Comparison of ENCODE assay signal across 25 cellular contexts in the genomic region with DNA sequence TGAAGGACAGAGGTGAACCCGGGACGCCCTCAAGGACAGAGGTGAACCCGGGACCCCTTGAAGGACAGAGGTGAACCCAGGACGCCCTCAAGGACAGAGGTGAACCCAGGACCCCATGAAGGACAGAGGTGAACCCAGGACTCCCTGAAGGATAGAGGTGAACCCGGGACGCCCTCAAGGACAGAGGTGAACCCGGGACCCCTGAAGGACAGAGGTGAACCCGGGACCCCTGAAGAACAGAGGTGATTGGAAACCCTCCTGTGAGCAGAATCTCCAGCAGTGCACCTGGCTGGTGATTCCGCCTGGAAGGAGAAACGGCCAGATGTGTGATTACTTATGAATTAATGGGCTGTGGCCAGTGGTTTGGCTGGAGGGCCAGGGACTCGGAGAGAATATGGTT.
"Had no signal": no experiment of that assay in that cellular context is flagged by ENCODE, and none has a peak within 500 bp of the region (broad histone marks: within the 10 kb centered on the region; RNA-seq: fewer than 3 reads in every experiment).

No MANE protein-coding gene starts in this region.

- H3K9me3 ChIP-seq: gastrocnemius medialis had no signal

- H3K36me3 ChIP-seq: brain microvascular endothelial cell, gastrocnemius medialis had no signal

- H3K4me1 ChIP-seq: foreskin keratinocyte, gastrocnemius medialis had no signal

- ATAC-seq: activated CD4-positive, alpha-beta T cell treated with anti-CD3 and anti-CD28 coated beads for 36 hours; activated CD8-positive, alpha-beta memory T cell treated with anti-CD3 and anti-CD28 coated beads, Interleukin-2, amount 10 ng/mL, durations not matched to agents 7 days and 5 days; activated CD8-positive, alpha-beta T cell treated with anti-CD3 and anti-CD28 coated beads, Interleukin-2, amount 10 ng/mL, durations not matched to agents 7 days and 5 days; activated T-cell treated with anti-CD3 and anti-CD28 coated beads, Interleukin-2, amount 50 U/mL, for 72 hours; esophagus mucosa; foreskin keratinocyte; gastrocnemius medialis had no signal

- H3K4me1 Mint-ChIP-seq: activated CD4-positive, alpha-beta T cell treated with anti-CD3 and anti-CD28 coated beads for 36 hours; activated CD4-positive, alpha-beta T cell treated with anti-CD3 and anti-CD28 coated beads, Interleukin-2, amount 10 ng/mL, durations not matched to agents 24 days and 14 days; activated CD8-positive, alpha-beta memory T cell treated with anti-CD3 and anti-CD28 coated beads, Interleukin-2, amount 10 ng/mL, durations not matched to agents 7 days and 5 days had no signal

- H3K36me3 Mint-ChIP-seq: activated CD4-positive, alpha-beta memory T cell treated with anti-CD3 and anti-CD28 coated beads for 36 hours; activated naive CD8-positive, alpha-beta T cell had no signal

- H3K27me3 ChIP-seq: brain microvascular endothelial cell, foreskin keratinocyte, gastrocnemius medialis had no signal

- H3K27ac ChIP-seq: brain microvascular endothelial cell, foreskin keratinocyte, gastrocnemius medialis had no signal

- H3K27ac Mint-ChIP-seq: activated CD4-positive, alpha-beta memory T cell treated with anti-CD3 and anti-CD28 coated beads for 36 hours; activated CD4-positive, alpha-beta T cell treated with anti-CD3 and anti-CD28 coated beads for 36 hours; activated CD4-positive, alpha-beta T cell treated with anti-CD3 and anti-CD28 coated beads, Interleukin-2, amount 10 ng/mL, durations not matched to agents 24 days and 14 days; activated CD8-positive, alpha-beta memory T cell treated with anti-CD3 and anti-CD28 coated beads, Interleukin-2, amount 10 ng/mL, durations not matched to agents 7 days and 5 days; activated CD8-positive, alpha-beta T cell treated with anti-CD3 and anti-CD28 coated beads, Interleukin-2, amount 10 ng/mL, durations not matched to agents 7 days and 5 days; activated naive CD8-positive, alpha-beta T cell; activated T-cell treated with anti-CD3 and anti-CD28 coated beads, Interleukin-2, amount 50 U/mL, for 72 hours had no signal

- H3K4me3 ChIP-seq: gastrocnemius medialis had no signal

- H3K4me3 Mint-ChIP-seq: activated CD4-positive, alpha-beta memory T cell treated with anti-CD3 and anti-CD28 coated beads for 36 hours; activated CD4-positive, alpha-beta T cell treated with anti-CD3 and anti-CD28 coated beads for 36 hours; activated CD4-positive, alpha-beta T cell treated with anti-CD3 and anti-CD28 coated beads, Interleukin-2, amount 10 ng/mL, durations not matched to agents 24 days and 14 days; activated CD8-positive, alpha-beta memory T cell treated with anti-CD3 and anti-CD28 coated beads, Interleukin-2, amount 10 ng/mL, durations not matched to agents 7 days and 5 days; activated CD8-positive, alpha-beta T cell treated with anti-CD3 and anti-CD28 coated beads, Interleukin-2, amount 10 ng/mL, durations not matched to agents 7 days and 5 days; activated naive CD8-positive, alpha-beta T cell; activated T-cell treated with anti-CD3 and anti-CD28 coated beads, Interleukin-2, amount 50 U/mL, for 72 hours had no signal

- H3K27me3 Mint-ChIP-seq: activated CD4-positive, alpha-beta T cell treated with anti-CD3 and anti-CD28 coated beads, Interleukin-2, amount 10 ng/mL, durations not matched to agents 24 days and 14 days; activated CD8-positive, alpha-beta memory T cell treated with anti-CD3 and anti-CD28 coated beads, Interleukin-2, amount 10 ng/mL, durations not matched to agents 7 days and 5 days had no signal

- DNase-seq: activated CD4-positive, alpha-beta memory T cell treated with anti-CD3 and anti-CD28 coated beads for 36 hours; activated CD4-positive, alpha-beta T cell treated with anti-CD3 and anti-CD28 coated beads for 36 hours; activated CD4-positive, alpha-beta T cell treated with anti-CD3 and anti-CD28 coated beads, Interleukin-2, amount 10 ng/mL, durations not matched to agents 24 days and 14 days; activated CD4-positive, CD25-positive, alpha-beta regulatory T cell; activated CD4-positive, CD25-positive, alpha-beta regulatory T cell treated with anti-CD3 and anti-CD28 coated beads, Interleukin-2, amount 50 U/mL, for 72 hours; activated CD8-positive, alpha-beta memory T cell treated with anti-CD3 and anti-CD28 coated beads, Interleukin-2, amount 10 ng/mL, durations not matched to agents 7 days and 5 days; activated CD8-positive, alpha-beta memory T cell treated with anti-CD3 and anti-CD28 coated beads, Interleukin-2, amount 50 U/mL, for 4 hours; activated CD8-positive, alpha-beta T cell treated with anti-CD3 and anti-CD28 coated beads, Interleukin-2, amount 10 ng/mL, durations not matched to agents 7 days and 5 days; activated gamma-delta T cell; activated naive CD4-positive, alpha-beta T cell; activated naive CD4-positive, alpha-beta T cell treated with anti-CD3 and anti-CD28 coated beads, Interleukin-2, amount 50 U/mL, for 16 hours; activated T-cell treated with anti-CD3 and anti-CD28 coated beads, Interleukin-2, amount 50 U/mL, for 1 hour; activated T-cell treated with anti-CD3 and anti-CD28 coated beads, Interleukin-2, amount 50 U/mL, for 72 hours; amniotic stem cell; anterior cingulate cortex; brain microvascular endothelial cell; caudate nucleus; cortex of kidney; dermis blood vessel endothelial cell; effector CD8-positive, alpha-beta T cell; foreskin keratinocyte; gastrocnemius medialis; T-helper 2 cell had no signal
